ENCODE assay signal across 8 cellular contexts in genomic region chr7:73156510-73157156, GRCh38.
DNase-seq lines count a peak whose midpoint lies in the region; ATAC-seq and TF ChIP-seq lines count a peak whose summit lies in the region.
"Not testable (repeated sequence)": the region's sequence is repeated elsewhere in the genome, so short reads cannot be mapped to it uniquely, and the experiment has no call there.

No MANE protein-coding gene starts in this region.

- H3K36me3 ChIP-seq in Caco-2 (ENCODE audit: control insufficient read depth, insufficient read depth, low read length); OCI-LY7 (ENCODE audit: insufficient read depth, low read length); hepatocyte (replicated peaks; ENCODE audit: insufficient read depth, low read depth); mucosa of descending colon (ENCODE audit: low read depth); trophoblast cell (ENCODE audit: control insufficient read depth in 1 of 2, insufficient read depth in 2 of 2, low read length in 2 of 2); thyroid gland: not testable (repeated sequence)

- not testable (repeated sequence) for H3K9me3 Mint-ChIP-seq in Caco-2 (ENCODE audit: unreplicated experiment); activated naive CD4-positive, alpha-beta T cell treated with anti-CD3 and anti-CD28 coated beads for 36 hours

- not testable (repeated sequence) for H4K91ac ChIP-seq in trophoblast cell (ENCODE audit: low read depth, low read length)

- H3K27ac ChIP-seq in OCI-LY7 (ENCODE audit: low read depth, low read length, poor library complexity, severe bottlenecking); thyroid gland: not testable (repeated sequence)
- H3K27ac ChIP-seq in dorsolateral prefrontal cortex (peak overlapping the region in 15 of 59 donors; percentile 36 to 73 (median 61)), hepatocyte (peak overlapping the region; percentile 62), trophoblast cell (ENCODE audit: low read depth, low read length) (peak overlapping the region; percentile 38)

- not testable (repeated sequence) for H3K23ac ChIP-seq in trophoblast cell (ENCODE audit: low read length)

- not testable (repeated sequence) for H4K12ac ChIP-seq in trophoblast cell (ENCODE audit: low read depth, low read length)

- TF ChIP-seq CTCF in Caco-2 (IDR thresholded peaks at IDR 0.05; ENCODE audit: insufficient read depth in 1 of 2, low read depth in 1 of 2, low read length in 1 of 2, severe bottlenecking in 1 of 2, unreplicated experiment in 1 of 2); OCI-LY7 (conservative IDR thresholded peaks at IDR 0.05; ENCODE audit: low read length); dorsolateral prefrontal cortex (IDR thresholded peaks at IDR 0.05 in 54 of 56, conservative IDR thresholded peaks at IDR 0.05 in 2 of 56; ENCODE audit: low read depth in 1 of 56, partially characterized antibody in 56 of 56); hepatocyte (IDR thresholded peaks at IDR 0.05; ENCODE audit: poor library complexity); mucosa of descending colon (IDR thresholded peaks at IDR 0.05); thyroid gland (IDR thresholded peaks at IDR 0.05): not testable (repeated sequence)

- not testable (repeated sequence) for H4K8ac ChIP-seq in trophoblast cell (ENCODE audit: low read depth, low read length)

- ATAC-seq in mucosa of descending colon, result peak; percentile 15

- peak overlapping the region; percentile 24 for H3K4me3 Mint-ChIP-seq in Caco-2 (ENCODE audit: unreplicated experiment)
- H3K4me3 Mint-ChIP-seq in activated naive CD4-positive, alpha-beta T cell treated with anti-CD3 and anti-CD28 coated beads for 36 hours, result not testable (repeated sequence)

- not testable (repeated sequence) for H3K4me1 Mint-ChIP-seq in Caco-2 (ENCODE audit: low read depth, unreplicated experiment); activated naive CD4-positive, alpha-beta T cell treated with anti-CD3 and anti-CD28 coated beads for 36 hours (ENCODE audit: low read depth)

- POLR2A ChIA-PET in Caco-2 (lab: Charles Lee); OCI-LY7 (lab: Charles Lee): not testable (repeated sequence)

- not testable (repeated sequence) for H2AFZ ChIP-seq in OCI-LY7 (ENCODE audit: low read length); hepatocyte; trophoblast cell (ENCODE audit: insufficient read depth, low read length, poor library complexity)

- H3K4me2 ChIP-seq in OCI-LY7 (ENCODE audit: low read length), result peak overlapping the region; percentile 44; the same call in 1 of the 2 replicates
- H3K4me2 ChIP-seq in hepatocyte, result peak overlapping the region; percentile 72
- H3K4me2 ChIP-seq in trophoblast cell (ENCODE audit: low read length), result peak overlapping the region; percentile 59

- H3K79me1 ChIP-seq in trophoblast cell (ENCODE audit: low read length), result not testable (repeated sequence)

- not testable (repeated sequence) for H3K36me3 Mint-ChIP-seq in Caco-2 (ENCODE audit: insufficient read depth, unreplicated experiment); activated naive CD4-positive, alpha-beta T cell treated with anti-CD3 and anti-CD28 coated beads for 36 hours (ENCODE audit: low read depth)

- TF ChIP-seq POLR2A in thyroid gland (IDR thresholded peaks at IDR 0.05), result not testable (repeated sequence)

- H3K9ac ChIP-seq in trophoblast cell (ENCODE audit: low read length), result not testable (repeated sequence)

- H3K27ac Mint-ChIP-seq in Caco-2 (ENCODE audit: unreplicated experiment), result peak overlapping the region; percentile 82
- H3K27ac Mint-ChIP-seq in activated naive CD4-positive, alpha-beta T cell treated with anti-CD3 and anti-CD28 coated beads for 36 hours, result not testable (repeated sequence)

- not testable (repeated sequence) for H3K27me3 ChIP-seq in Caco-2 (replicated peaks; ENCODE audit: control insufficient read depth, insufficient read depth, low read length); dorsolateral prefrontal cortex; hepatocyte; trophoblast cell (ENCODE audit: insufficient read depth, low read length); thyroid gland

- intact Hi-C loops in Caco-2 (cut with micrococcal nuclease; ENCODE audit: unreplicated experiment); OCI-LY7 (cut with micrococcal nuclease; ENCODE audit: unreplicated experiment); activated naive CD4-positive, alpha-beta T cell treated with anti-CD3 and anti-CD28 coated beads for 36 hours (cut with micrococcal nuclease); dorsolateral prefrontal cortex (cut with DNase I); mucosa of descending colon (cut with DNase I, micrococcal nuclease); thyroid gland (cut with DNase I): not testable (repeated sequence)

- H3K4me1 ChIP-seq in Caco-2; OCI-LY7 (ENCODE audit: insufficient read depth, low read length, poor library complexity, severe bottlenecking); hepatocyte (ENCODE audit: insufficient read depth); mucosa of descending colon (ENCODE audit: low read depth); trophoblast cell (ENCODE audit: control insufficient read depth in 1 of 2, insufficient read depth in 2 of 2, low read length in 2 of 2); thyroid gland: not testable (repeated sequence)

- H3K9me2 ChIP-seq in OCI-LY7 (ENCODE audit: insufficient read depth, low read length); hepatocyte (replicated peaks; ENCODE audit: insufficient read depth): not testable (repeated sequence)

- H3K4me3 ChIP-seq in Caco-2 (ENCODE audit: low read depth, low read length); OCI-LY7 (ENCODE audit: low read depth, low read length, poor library complexity, severe bottlenecking); hepatocyte; mucosa of descending colon; trophoblast cell (ENCODE audit: low read depth, low read length); thyroid gland (replicated peaks in 1 of 3): not testable (repeated sequence)
- H3K4me3 ChIP-seq in dorsolateral prefrontal cortex, result peak overlapping the region in 47 of 59 donors; percentile 23 to 60 (median 46)

- not testable (repeated sequence) for H4K20me1 ChIP-seq in OCI-LY7 (ENCODE audit: insufficient read depth, low read length); hepatocyte (ENCODE audit: insufficient read depth, poor library complexity, severe bottlenecking)

- H3K18ac ChIP-seq in trophoblast cell (ENCODE audit: low read length), result not testable (repeated sequence)

- not testable (repeated sequence) for H3K9me3 ChIP-seq in Caco-2; OCI-LY7 (ENCODE audit: low read length); hepatocyte (ENCODE audit: low read depth); mucosa of descending colon; trophoblast cell (ENCODE audit: insufficient read depth, low read depth, low read length); thyroid gland

- WGBS in hepatocyte (ENCODE audit: low lambda C conversion rate, missing lambda C conversion rate), result 2% methylated on average over 10 of the region's 17 CpGs
- no CpG with 5 or more reads among the region's 17 CpGs for WGBS in trophoblast cell (ENCODE audit: extremely low coverage, insufficient coverage, insufficient read length)
- 12 to 26% methylated on average over 9 of the region's 17 CpGs for WGBS in thyroid gland, 2 donors

- H3K79me2 ChIP-seq in OCI-LY7 (ENCODE audit: insufficient read depth, low read depth, low read length); hepatocyte; trophoblast cell (ENCODE audit: control insufficient read depth, insufficient read depth, low read length, poor library complexity): not testable (repeated sequence)

- CTCF ChIA-PET in Caco-2 (lab: Charles Lee); OCI-LY7 (lab: Charles Lee; ENCODE audit: unreplicated experiment): not testable (repeated sequence)
- CTCF ChIA-PET in activated naive CD4-positive, alpha-beta T cell treated with anti-CD3 and anti-CD28 coated beads for 36 hours (lab: Charles Lee), result interaction anchor here (0.7 kb wide), 1 partner anchor 184 kb away, joined by 3 read pairs; no protein-coding TSS in a partner anchor

- H2BK12ac ChIP-seq in trophoblast cell (ENCODE audit: low read length), result not testable (repeated sequence)

- H3K14ac ChIP-seq in trophoblast cell (ENCODE audit: low read length), result not testable (repeated sequence)

- not testable (repeated sequence) for H2BK5ac ChIP-seq in trophoblast cell (ENCODE audit: low read depth, low read length, poor library complexity)

- TSS peak; percentile 90 for BruUV-seq in Caco-2 (replicated peaks; lab: Mats Ljungman, UMichigan)
- BruUV-seq in OCI-LY7 (replicated peaks; lab: Mats Ljungman, UMichigan), result TSS peak; percentile 69

- H2AK5ac ChIP-seq in trophoblast cell (ENCODE audit: low read length), result not testable (repeated sequence)

- DNase-seq in Caco-2, result peak; percentile 31 to 53
- DNase-seq in OCI-LY7 (ENCODE audit: low spot score); hepatocyte (ENCODE audit: low spot score); trophoblast cell: not testable (repeated sequence)
- DNase-seq in activated naive CD4-positive, alpha-beta T cell treated with anti-CD3 and anti-CD28 coated beads for 36 hours, result peak; percentile 2
- DNase-seq in dorsolateral prefrontal cortex, result peak in 2 of 10 donors; percentile 18 to 27
- peak in 2 of 3 donors; percentile 20 to 27 for DNase-seq in mucosa of descending colon
- peak; percentile 3 to 9 for DNase-seq in thyroid gland

- H3K27me3 Mint-ChIP-seq in Caco-2 (ENCODE audit: insufficient read depth, unreplicated experiment); activated naive CD4-positive, alpha-beta T cell treated with anti-CD3 and anti-CD28 coated beads for 36 hours (ENCODE audit: low read depth): not testable (repeated sequence)

- H2BK120ac ChIP-seq in trophoblast cell (ENCODE audit: insufficient read depth, low read length, poor library complexity), result not testable (repeated sequence)

- not testable (repeated sequence) for H3K4ac ChIP-seq in trophoblast cell (ENCODE audit: low read depth, low read length)
